ENCODE assay signal across 20 cellular contexts in genomic region chr12:51348116-51348515, GRCh38. TPM values are rescaled to one million over a fixed set of nuclear protein-coding genes. Genes with fewer than 3 reads are reported as not detected.
DNase-seq lines count a peak whose midpoint lies in the region; ATAC-seq and TF ChIP-seq lines count a peak whose summit lies in the region.
"Had no signal": no experiment of that assay in that cellular context is flagged by ENCODE, and none has a peak within 500 bp of the region (broad histone marks: within the 10 kb centered on the region; RNA-seq: fewer than 3 reads in every experiment).

No MANE protein-coding gene starts in this region.

- H3K27ac Mint-ChIP-seq in GM23338, result no peak overlapping the region
- H3K27ac Mint-ChIP-seq: CD4-positive, alpha-beta T cell had no signal

- H3K18ac ChIP-seq in trophoblast cell (ENCODE audit: low read length), result no peak overlapping the region

- no peaks in the 10 kb centered on the region; the same call in 1 of the 2 replicates for H3K9me2 ChIP-seq in GM23338 (ENCODE audit: insufficient read depth)

- H3F3A ChIP-seq in GM23338 (replicated peaks; ENCODE audit: low read depth), result no peaks in the 10 kb centered on the region

- TF ChIP-seq POLR2A in upper lobe of left lung (IDR thresholded peaks at IDR 0.05), result no peak

- no peak overlapping the region for H3K23ac ChIP-seq in trophoblast cell (ENCODE audit: low read length)

- WGBS in trophoblast cell (ENCODE audit: extremely low coverage, insufficient coverage, insufficient read length), result no CpG with 5 or more reads among the region's 4 CpGs
- WGBS in upper lobe of left lung, 2 donors, result 72 to 90% methylated on average over 4 of the region's 4 CpGs

- no peak overlapping the region for H4K8ac ChIP-seq in trophoblast cell (ENCODE audit: low read depth, low read length)

- H3K79me1 ChIP-seq in trophoblast cell (ENCODE audit: low read length), result peaks cover 15% of the 10 kb centered on the region

- H3K4me1 Mint-ChIP-seq in GM23338, result peaks cover 16% of the 10 kb centered on the region

- no peak overlapping the region for H3K14ac ChIP-seq in trophoblast cell (ENCODE audit: low read length)

- H3K9me3 Mint-ChIP-seq in GM23338, result no peaks in the 10 kb centered on the region
- H3K9me3 Mint-ChIP-seq: CD4-positive, alpha-beta T cell had no signal

- TF ChIP-seq EP300 in upper lobe of left lung (IDR thresholded peaks at IDR 0.05), result no peak

- H3K27me3 Mint-ChIP-seq in GM23338 (ENCODE audit: insufficient read depth, low read depth, poor library complexity), result peaks cover 3% of the 10 kb centered on the region
- H3K27me3 Mint-ChIP-seq: CD4-positive, alpha-beta T cell had no signal

- peak overlapping the region; percentile 74 for H2BK12ac ChIP-seq in trophoblast cell (ENCODE audit: low read length)

- no peak overlapping the region for H3K9ac ChIP-seq in trophoblast cell (ENCODE audit: low read length)

- H3K4me1 ChIP-seq in GM23338 (ENCODE audit: insufficient read depth) (no peaks in the 10 kb centered on the region), SJSA1 (replicated peaks) (peaks cover 57% of the 10 kb centered on the region), trophoblast cell (ENCODE audit: control insufficient read depth in 1 of 2, insufficient read depth in 2 of 2, low read length in 2 of 2) (peaks cover 19 to 25% of the 10 kb centered on the region in 2 experiments), upper lobe of right lung (no peaks in the 10 kb centered on the region), upper lobe of left lung (no peaks in the 10 kb centered on the region)

- ATAC-seq in GM23338, result no peak
- ATAC-seq in upper lobe of right lung, result no peak
- no peak for ATAC-seq in HG03159 (IDR thresholded peaks at IDR 0.05; ENCODE audit: unreplicated experiment)
- ATAC-seq in upper lobe of left lung (ENCODE audit: low FRiP score in 2 of 2), result no peak
- ATAC-seq: GM12878 had no signal

- no peaks in the 10 kb centered on the region for H3K9me3 ChIP-seq in SJSA1 (replicated peaks)
- H3K9me3 ChIP-seq in trophoblast cell (ENCODE audit: insufficient read depth, low read depth, low read length), result no peaks in the 10 kb centered on the region
- H3K9me3 ChIP-seq in upper lobe of right lung, result no peaks in the 10 kb centered on the region
- no peaks in the 10 kb centered on the region for H3K9me3 ChIP-seq in upper lobe of left lung
- H3K9me3 ChIP-seq: BE2C, Caco-2 had no signal

- H3K4me3 Mint-ChIP-seq in GM23338, result no peak overlapping the region
- H3K4me3 Mint-ChIP-seq: CD4-positive, alpha-beta T cell had no signal

- H4K91ac ChIP-seq in trophoblast cell (ENCODE audit: low read depth, low read length), result peak overlapping the region; percentile 66

- H2AK5ac ChIP-seq in trophoblast cell (ENCODE audit: low read length), result no peak overlapping the region

- H3K79me2 ChIP-seq in GM23338 (replicated peaks; ENCODE audit: insufficient read depth) (no peaks in the 10 kb centered on the region), trophoblast cell (ENCODE audit: control insufficient read depth, insufficient read depth, low read length, poor library complexity) (no peaks in the 10 kb centered on the region)

- H3K36me3 ChIP-seq in GM23338 (ENCODE audit: insufficient read depth) (no peaks in the 10 kb centered on the region), SJSA1 (0 out of 2 replicates have a peak, but pooled peaks cover 4% of the 10 kb centered on the region), trophoblast cell (ENCODE audit: control insufficient read depth in 1 of 2, insufficient read depth in 2 of 2, low read length in 2 of 2) (peaks cover 2 to 7% of the 10 kb centered on the region in 2 experiments), upper lobe of right lung (no peaks in the 10 kb centered on the region), upper lobe of left lung (no peaks in the 10 kb centered on the region)
- H3K36me3 ChIP-seq: BE2C had no signal

- H3K27ac ChIP-seq in GM23338 (ENCODE audit: low read depth), result no peak overlapping the region
- H3K27ac ChIP-seq in SJSA1, result peak overlapping the region; percentile 64
- peak overlapping the region; percentile 53 for H3K27ac ChIP-seq in trophoblast cell (ENCODE audit: low read depth, low read length)
- no peak overlapping the region for H3K27ac ChIP-seq in upper lobe of right lung
- no peak overlapping the region for H3K27ac ChIP-seq in upper lobe of left lung
- H3K27ac ChIP-seq: HL-60 had no signal

- TF ChIP-seq CTCF in GM23338 (conservative IDR thresholded peaks at IDR 0.05; ENCODE audit: low read depth in 2 of 2), result no peak
- no peak for TF ChIP-seq CTCF in upper lobe of right lung (IDR thresholded peaks at IDR 0.05)
- no peak for TF ChIP-seq CTCF in upper lobe of left lung (IDR thresholded peaks at IDR 0.05)

- H2BK120ac ChIP-seq in trophoblast cell (ENCODE audit: insufficient read depth, low read length, poor library complexity), result peak overlapping the region; percentile 41

- DNase-seq in ELF-1 (ENCODE audit: low read depth, low spot score), result peak; percentile 87
- no peak for DNase-seq in GM23338 (ENCODE audit: low spot score)
- no peak for DNase-seq in SJSA1 (ENCODE audit: low read depth in 1 of 2, low spot score in 2 of 2)
- peak; percentile 96 to 98 for DNase-seq in trophoblast cell
- no peak for DNase-seq in upper lobe of right lung
- no peak for DNase-seq in upper lobe of left lung
- DNase-seq: ACHN; BE2C; C1 segment of cervical spinal cord; CD4-positive, alpha-beta T cell; DMS79 treated with DMSO at 0.1 percent for 48 hours; HCEC 1CT; Karpas-422; KBM-7 had no signal

- no peaks in the 10 kb centered on the region for H4K20me1 ChIP-seq in GM23338 (replicated peaks; ENCODE audit: insufficient read depth)

- H3K36me3 Mint-ChIP-seq in GM23338 (ENCODE audit: low read depth), result no peaks in the 10 kb centered on the region

- no peak overlapping the region for H4K12ac ChIP-seq in trophoblast cell (ENCODE audit: low read depth, low read length)

- H3K27me3 ChIP-seq in GM23338 (ENCODE audit: insufficient read depth), result no peaks in the 10 kb centered on the region
- H3K27me3 ChIP-seq in SJSA1 (replicated peaks), result no peaks in the 10 kb centered on the region
- no peaks in the 10 kb centered on the region for H3K27me3 ChIP-seq in trophoblast cell (ENCODE audit: insufficient read depth, low read length)
- no peaks in the 10 kb centered on the region for H3K27me3 ChIP-seq in upper lobe of right lung
- no peaks in the 10 kb centered on the region for H3K27me3 ChIP-seq in upper lobe of left lung
- H3K27me3 ChIP-seq: BE2C had no signal

- H3K4me2 ChIP-seq in GM23338, result no peak overlapping the region
- H3K4me2 ChIP-seq in trophoblast cell (ENCODE audit: low read length), result no peak overlapping the region

- H2BK5ac ChIP-seq in trophoblast cell (ENCODE audit: low read depth, low read length, poor library complexity), result no peak overlapping the region

- no peak overlapping the region for H3K4me3 ChIP-seq in GM23338
- no peak overlapping the region for H3K4me3 ChIP-seq in SJSA1
- no peak overlapping the region for H3K4me3 ChIP-seq in trophoblast cell (ENCODE audit: low read depth, low read length)
- H3K4me3 ChIP-seq in upper lobe of right lung, result no peak overlapping the region
- H3K4me3 ChIP-seq in upper lobe of left lung, result no peak overlapping the region
- H3K4me3 ChIP-seq: GM12878 had no signal

- intact Hi-C loops in upper lobe of right lung (cut with DNase I), result loop anchor here (10.0 kb wide), 1 partner anchor 73 kb away; the partner anchor contains the start of gene SMAGP

- peak overlapping the region; percentile 91 for H2AFZ ChIP-seq in GM23338
- H2AFZ ChIP-seq in trophoblast cell (ENCODE audit: insufficient read depth, low read length, poor library complexity), result no peak overlapping the region

- no peak overlapping the region for H3K4ac ChIP-seq in trophoblast cell (ENCODE audit: low read depth, low read length)

TF ChIP-seq in GM23338, 12 proteins besides CTCF, POLR2A, EP300 and RAD21:
- TF ChIP-seq CREB1 (CRISPR knock-in tag; IDR thresholded peaks at IDR 0.05; ENCODE audit: low read depth) (no peak), JUNB (IDR thresholded peaks at IDR 0.05; ENCODE audit: unreplicated experiment) (no peak), STAT1 (IDR thresholded peaks at IDR 0.05; ENCODE audit: unreplicated experiment) (no peak), ZNF331 (CRISPR knock-in tag; IDR thresholded peaks at IDR 0.05; ENCODE audit: low read depth) (no peak)
TF ChIP-seq in GM23338: peak in this region for 0.

RNA-seq across cellular contexts. Expression of gene CELA1, which starts 1.6 kb away (rescaled TPM):
- not detected in 2 replicates for total RNA-seq in GM23338 (2014; rRNA removed; shearing (Covaris generic))
- not detected in 2 replicates for polyA plus RNA-seq in GM23338 (2016; fragmentation: Nextera tagmentation; extraction: Ambion mirVana)
- total RNA-seq in SJSA1 (2014; rRNA removed; shearing (Covaris generic)), result 0.56 and 1.2 TPM in 2 replicates
- not detected in 2 replicates for polyA plus RNA-seq in trophoblast cell (2013)
- total RNA-seq in upper lobe of right lung (not detected), upper lobe of left lung (not detected)
- total RNA-seq: Caco-2, G401, GM12878, HT1080 had no signal
- polyA plus RNA-seq: GM12878 had no signal

RNA-seq across cellular contexts. Expression of gene BIN2, which starts 24.1 kb away (rescaled TPM):
- 0.23 TPM in 1 of 2 replicates, not detected in the other for total RNA-seq in GM23338 (2014; rRNA removed; shearing (Covaris generic))
- polyA plus RNA-seq in GM23338 (2016; fragmentation: Nextera tagmentation; extraction: Ambion mirVana), result 0.17 TPM in 1 of 2 replicates, not detected in the other
- 0.08 TPM in 1 of 2 replicates, not detected in the other for total RNA-seq in SJSA1 (2014; rRNA removed; shearing (Covaris generic))
- 1.5 and 1.6 TPM in 2 replicates for polyA plus RNA-seq in trophoblast cell (2013)
- total RNA-seq in upper lobe of right lung, result 26.1 TPM
- 10 to 100 TPM; 16.5 to 54.5 (median 30.6) TPM for total RNA-seq in upper lobe of left lung
- total RNA-seq: G401 had no signal

RNA-seq across cellular contexts. Expression of gene GALNT6, which starts 43.1 kb away (rescaled TPM):
- 18.6 and 20.2 TPM in 2 replicates for total RNA-seq in GM23338 (2014; rRNA removed; shearing (Covaris generic))
- 8.1 and 8.6 TPM in 2 replicates for polyA plus RNA-seq in GM23338 (2016; fragmentation: Nextera tagmentation; extraction: Ambion mirVana)
- 30.8 and 38.2 TPM in 2 replicates for total RNA-seq in SJSA1 (2014; rRNA removed; shearing (Covaris generic))
- 65.5 and 68.0 TPM in 2 replicates for polyA plus RNA-seq in trophoblast cell (2013)
- total RNA-seq in upper lobe of right lung, result 16.6 TPM
- 10 to 100 TPM in 5 of 6 donors, 1 to 10 TPM in 1; 8.3 to 56.6 (median 21.3) TPM for total RNA-seq in upper lobe of left lung

Comparison
In these comparisons a context has a peak if more than half of its experiments do, and no peak if none do; other contexts are left out.
1. DNase-seq: peak in ELF-1 (single experiment) and trophoblast cell (2 of 2); none in GM23338 (single experiment), SJSA1 (0 of 2), upper lobe of right lung (single experiment) and upper lobe of left lung (0 of 2).
2. H3K27ac ChIP-seq: peak in SJSA1 (single experiment) and trophoblast cell (single experiment); none in GM23338 (single experiment), upper lobe of right lung (single experiment) and upper lobe of left lung (0 of 4).
3. RNA of gene BIN2, which starts 24.1 kb away (total RNA-seq): 16.5 to 54.5 TPM in upper lobe of left lung and 26.1 TPM in upper lobe of right lung (single experiment); 0.08 TPM in SJSA1 and 0.23 TPM in GM23338; every median in the first group is over 10 times any median in the second.